8 cellular contexts compared by ENCODE assay signal in genomic region chr22:50251472-50252054, GRCh38. TPM values are rescaled to one million over a fixed set of nuclear protein-coding genes. Genes with fewer than 3 reads are reported as not detected.
A peak's percentile ranks its signal among the peaks of the same experiment; 100 is the strongest.
DNase-seq lines count a peak whose midpoint lies in the region; FAIRE-seq and TF ChIP-seq lines count a peak whose summit lies in the region.

No MANE protein-coding gene starts in this region.

- H3K27me3 ChIP-seq in ectodermal cell (ENCODE audit: control insufficient read depth, insufficient read depth, low read length, poor library complexity, severe bottlenecking) (no peaks in the 10 kb centered on the region), neural progenitor cell (no peaks in the 10 kb centered on the region)

- H3K4me1 ChIP-seq in ectodermal cell (ENCODE audit: control insufficient read depth, insufficient read depth, low read length) (peaks cover 14% of the 10 kb centered on the region), neural progenitor cell (peaks cover 6% of the 10 kb centered on the region)

- H4K20me1 ChIP-seq in neural progenitor cell (ENCODE audit: low read depth) = peaks cover 30% of the 10 kb centered on the region

- peaks cover 19% of the 10 kb centered on the region for H3K4me1 Mint-ChIP-seq in CD14-positive monocyte
- H3K4me1 Mint-ChIP-seq in neural progenitor cell = peaks cover 10% of the 10 kb centered on the region

- H3K4me3 ChIP-seq in ectodermal cell (ENCODE audit: insufficient read depth, low read depth, low read length) = peak overlapping the region; percentile 53
- H3K4me3 ChIP-seq in neural progenitor cell = peak overlapping the region; percentile 63

- H3K36me3 ChIP-seq in ectodermal cell (ENCODE audit: control insufficient read depth, insufficient read depth, low read length) = no peaks in the 10 kb centered on the region
- H3K36me3 ChIP-seq in neural progenitor cell = no peaks in the 10 kb centered on the region

- H3K4me2 ChIP-seq in neural progenitor cell = peak overlapping the region; percentile 83

- FAIRE-seq in frontal cortex (lab: Jason Lieb, UNC) = no peak

- TF ChIP-seq CTCF in CD14-positive monocyte (IDR thresholded peaks at IDR 0.05) (no peak), neural progenitor cell (IDR thresholded peaks at IDR 0.05) (peak; percentile 21)

- no peaks in the 10 kb centered on the region for H3K79me2 ChIP-seq in neural progenitor cell (ENCODE audit: low read depth)

- H3K27ac Mint-ChIP-seq in CD14-positive monocyte = peak overlapping the region in 1 of 7 donors; percentile 58
- no peak overlapping the region for H3K27ac Mint-ChIP-seq in neural progenitor cell

- peaks cover 28% of the 10 kb centered on the region for H3F3A ChIP-seq in neural progenitor cell (ENCODE audit: low read depth)

- H3K9me3 ChIP-seq in ectodermal cell (ENCODE audit: control insufficient read depth, low read length) (no peaks in the 10 kb centered on the region), neural progenitor cell (ENCODE audit: low read depth) (no peaks in the 10 kb centered on the region)

- H3K27ac ChIP-seq in ectodermal cell (ENCODE audit: insufficient read depth, low read depth, low read length, poor library complexity, severe bottlenecking) = no peak overlapping the region
- H3K27ac ChIP-seq in neural progenitor cell = no peak overlapping the region

- intact Hi-C loops in CD14-positive monocyte (cut with micrococcal nuclease) = loop anchor here (5.0 kb wide), 2 partner anchors 246 to 371 kb away; no protein-coding TSS in a partner anchor

- DNase-seq in CD14-positive monocyte (ENCODE audit: low spot score) (no peak), NAMALWA (ENCODE audit: low spot score) (peak; percentile 26), neural progenitor cell (ENCODE audit: low spot score) (no peak), SHP77 (lab: John Stamatoyannopoulos, UW) (no peak), NCI-H1105 treated with DMSO at 0.1 percent for 48 hours (lab: John Stamatoyannopoulos, UW) (no peak), frontal cortex (ENCODE audit: low spot score in 2 of 2) (no peak), NCI-H524 (lab: John Stamatoyannopoulos, UW) (no peak)

- H3K4me3 Mint-ChIP-seq in CD14-positive monocyte (peak overlapping the region; percentile 83 to 85), neural progenitor cell (peak overlapping the region; percentile 68)

- H3K9me3 Mint-ChIP-seq in CD14-positive monocyte = no peaks in the 10 kb centered on the region
- no peaks in the 10 kb centered on the region for H3K9me3 Mint-ChIP-seq in neural progenitor cell

- H3K9ac ChIP-seq in neural progenitor cell = no peak overlapping the region

- peak overlapping the region; percentile 70 for H2AFZ ChIP-seq in neural progenitor cell (replicated peaks)

- 10% methylated on average over 35 of the region's 35 CpGs for WGBS in ectodermal cell, 2 experiments

- H3K36me3 Mint-ChIP-seq in CD14-positive monocyte (peaks cover 8 to 13% of the 10 kb centered on the region in 2 donors), neural progenitor cell (no peaks in the 10 kb centered on the region)

- H3K27me3 Mint-ChIP-seq in CD14-positive monocyte (ENCODE audit: low read depth in 3 of 3) = peaks cover 0 to 2% (median 0%) of the 10 kb centered on the region in 3 donors
- H3K27me3 Mint-ChIP-seq in neural progenitor cell (ENCODE audit: insufficient read depth, low read depth) = peaks cover 6% of the 10 kb centered on the region

RNA-seq across cellular contexts. Expression of gene HDAC10, which starts 0.5 kb away (rescaled TPM):
- 10 to 100 TPM in 1 of 2 donors, 1 to 10 TPM in 1; 9.2 to 13.7 TPM for polyA plus RNA-seq in CD14-positive monocyte
- polyA plus RNA-seq in ectodermal cell (2013, experiment 1 of 4) = 28.3 TPM
- polyA plus RNA-seq in ectodermal cell (2013, experiment 2 of 4) = 30.2 TPM
- polyA plus RNA-seq in ectodermal cell (2013, experiment 3 of 4) = 24.7 TPM
- polyA plus RNA-seq in ectodermal cell (2013, experiment 4 of 4) = 27.3 TPM
- total RNA-seq in neural progenitor cell (ENCODE audit: low replicate concordance) (5.4 and 27.6 TPM in 2 replicates), frontal cortex (16.7 TPM)

RNA-seq across cellular contexts. Expression of gene TUBGCP6, which starts 6.7 kb away (rescaled TPM):
- 1 to 10 TPM; 3.7 to 4.3 TPM for polyA plus RNA-seq in CD14-positive monocyte
- polyA plus RNA-seq in ectodermal cell (2013, experiment 1 of 4) = 39.1 TPM
- 44.9 TPM for polyA plus RNA-seq in ectodermal cell (2013, experiment 2 of 4)
- polyA plus RNA-seq in ectodermal cell (2013, experiment 3 of 4) = 35.3 TPM
- polyA plus RNA-seq in ectodermal cell (2013, experiment 4 of 4) = 37.4 TPM
- total RNA-seq in neural progenitor cell (ENCODE audit: low replicate concordance) (16.9 and 44.6 TPM in 2 replicates), frontal cortex (29.3 TPM)

RNA-seq across cellular contexts. Expression of gene MAPK12, which starts 9.9 kb away (rescaled TPM):
- under 1 TPM; 0.06 to 0.13 TPM for polyA plus RNA-seq in CD14-positive monocyte
- 27.0 TPM for polyA plus RNA-seq in ectodermal cell (2013, experiment 1 of 4)
- polyA plus RNA-seq in ectodermal cell (2013, experiment 2 of 4) = 28.0 TPM
- polyA plus RNA-seq in ectodermal cell (2013, experiment 3 of 4) = 22.2 TPM
- 21.6 TPM for polyA plus RNA-seq in ectodermal cell (2013, experiment 4 of 4)
- total RNA-seq in neural progenitor cell (ENCODE audit: low replicate concordance) = 18.7 and 28.4 TPM in 2 replicates
- total RNA-seq in frontal cortex = 11.4 TPM

RNA-seq across cellular contexts. Expression of gene MAPK11, which starts 18.6 kb away (rescaled TPM):
- not detected for polyA plus RNA-seq in CD14-positive monocyte
- 2.2 TPM for polyA plus RNA-seq in ectodermal cell (2013, experiment 1 of 4)
- 2.1 TPM for polyA plus RNA-seq in ectodermal cell (2013, experiment 2 of 4)
- 2.6 TPM for polyA plus RNA-seq in ectodermal cell (2013, experiment 3 of 4)
- polyA plus RNA-seq in ectodermal cell (2013, experiment 4 of 4) = 3.1 TPM
- total RNA-seq in neural progenitor cell (ENCODE audit: low replicate concordance) (0.37 TPM in 1 of 2 replicates, not detected in the other), frontal cortex (16.3 TPM)

RNA-seq across cellular contexts. Expression of gene SELENOO, which starts 50.8 kb away (rescaled TPM):
- polyA plus RNA-seq in CD14-positive monocyte = 1 to 10 TPM; 2.7 to 8.7 TPM
- polyA plus RNA-seq in ectodermal cell (2013, experiment 1 of 4) = 21.4 TPM
- polyA plus RNA-seq in ectodermal cell (2013, experiment 2 of 4) = 17.0 TPM
- polyA plus RNA-seq in ectodermal cell (2013, experiment 3 of 4) = 15.9 TPM
- polyA plus RNA-seq in ectodermal cell (2013, experiment 4 of 4) = 17.0 TPM
- total RNA-seq in neural progenitor cell (ENCODE audit: low replicate concordance) (7.6 and 20.8 TPM in 2 replicates), frontal cortex (6.1 TPM)
